27 cellular contexts compared by ENCODE assay signal in the genomic region with DNA sequence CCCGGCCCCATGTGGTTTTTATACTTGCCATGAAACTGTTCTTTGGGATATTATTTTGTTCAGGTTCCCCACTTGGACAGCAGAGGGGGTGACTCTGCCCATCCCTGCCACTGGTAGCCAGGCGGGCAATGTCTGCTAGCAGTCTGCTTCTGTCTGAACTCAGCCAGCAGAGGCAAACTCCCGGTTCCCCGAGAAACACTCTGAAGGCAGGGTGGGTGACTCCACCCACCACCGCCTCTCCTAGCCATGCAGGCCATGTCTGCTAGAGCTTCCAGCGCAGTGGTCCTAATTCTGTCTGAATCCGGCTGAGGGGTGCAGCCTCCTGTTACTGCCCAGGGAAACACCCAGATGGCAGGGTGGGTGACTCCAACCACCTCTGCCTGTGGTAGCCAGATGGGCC.
"Had no signal": no experiment of that assay in that cellular context is flagged by ENCODE, and none has a peak within 500 bp of the region (broad histone marks: within the 10 kb centered on the region; RNA-seq: fewer than 3 reads in every experiment).

No MANE protein-coding gene starts in this region.

- H3K79me2 ChIP-seq: hepatocyte, parathyroid adenoma had no signal

- H3K27ac Mint-ChIP-seq: activated naive CD4-positive, alpha-beta T cell treated with anti-CD3 and anti-CD28 coated beads, Interleukin-2, amount 10 ng/mL, durations not matched to agents 7 days and 5 days; mesothelial cell of epicardium; nephron progenitor cell had no signal

- H3K4me1 Mint-ChIP-seq: mesothelial cell of epicardium had no signal

- H3K27me3 Mint-ChIP-seq: activated naive CD4-positive, alpha-beta T cell treated with anti-CD3 and anti-CD28 coated beads, Interleukin-2, amount 10 ng/mL, durations not matched to agents 7 days and 5 days; naive B cell; stimulated activated naive CD8-positive, alpha-beta T cell treated with anti-CD3 and anti-CD28 coated beads, Interleukin-15, amount 100 ng/mL, for 72 hours had no signal

- H3K36me3 Mint-ChIP-seq: mesothelial cell of epicardium had no signal

- H3K27ac ChIP-seq: brain microvascular endothelial cell, epithelial cell of prostate, esophagus squamous epithelium, hepatocyte, parathyroid adenoma, psoas muscle, sigmoid colon, thyroid gland, upper lobe of right lung had no signal

- H3K36me3 ChIP-seq: brain microvascular endothelial cell had no signal

- H3K4me3 ChIP-seq: esophagus squamous epithelium, hepatocyte, psoas muscle, sigmoid colon, thyroid gland, upper lobe of right lung had no signal

- H3K9me3 Mint-ChIP-seq: activated naive CD4-positive, alpha-beta T cell treated with anti-CD3 and anti-CD28 coated beads, Interleukin-2, amount 10 ng/mL, durations not matched to agents 7 days and 5 days; immature natural killer cell; mesothelial cell of epicardium; naive B cell; stimulated activated effector memory CD8-positive, alpha-beta T cell treated with anti-CD3 and anti-CD28 coated beads, Interleukin-12 subunit alpha, Interleukin-12 subunit beta, amount 100 ng/mL, for 72 hours; stimulated activated naive CD8-positive, alpha-beta T cell treated with anti-CD3 and anti-CD28 coated beads, Interleukin-15, amount 100 ng/mL, for 72 hours had no signal

- ATAC-seq: psoas muscle; stimulated activated effector memory CD8-positive, alpha-beta T cell treated with anti-CD3 and anti-CD28 coated beads, Interleukin-12 subunit alpha, Interleukin-12 subunit beta, amount 100 ng/mL, for 72 hours; upper lobe of right lung had no signal

- H3K4me3 Mint-ChIP-seq: activated naive CD4-positive, alpha-beta T cell treated with anti-CD3 and anti-CD28 coated beads, Interleukin-2, amount 10 ng/mL, durations not matched to agents 7 days and 5 days; immature natural killer cell; mesothelial cell of epicardium; naive B cell; nephron progenitor cell; stimulated activated effector memory CD8-positive, alpha-beta T cell treated with anti-CD3 and anti-CD28 coated beads, Interleukin-12 subunit alpha, Interleukin-12 subunit beta, amount 100 ng/mL, for 72 hours; stimulated activated naive CD8-positive, alpha-beta T cell treated with anti-CD3 and anti-CD28 coated beads, Interleukin-15, amount 100 ng/mL, for 72 hours had no signal

- H2AFZ ChIP-seq: hepatocyte, parathyroid adenoma had no signal

- H3K4me2 ChIP-seq: hepatocyte had no signal

- H3K4me1 ChIP-seq: parathyroid adenoma, psoas muscle, sigmoid colon, thyroid gland, upper lobe of right lung had no signal

- H3K27me3 ChIP-seq: brain microvascular endothelial cell, esophagus squamous epithelium, sigmoid colon, thyroid gland, upper lobe of right lung had no signal

- H3K9me3 ChIP-seq: esophagus squamous epithelium, psoas muscle, sigmoid colon, thyroid gland, upper lobe of right lung had no signal

- H3K9ac ChIP-seq: parathyroid adenoma had no signal

- DNase-seq: activated CD4-positive, alpha-beta T cell treated with anti-CD3 and anti-CD28 coated beads for 4 hours; activated CD4-positive, alpha-beta T cell treated with anti-CD3 and anti-CD28 coated beads, Interleukin-2, amount 50 U/mL, for 4 hours; activated CD8-positive, alpha-beta memory T cell treated with anti-CD3 and anti-CD28 coated beads for 24 hours; activated gamma-delta T cell; activated naive CD4-positive, alpha-beta T cell treated with anti-CD3 and anti-CD28 coated beads, Interleukin-2, amount 10 ng/mL, durations not matched to agents 7 days and 5 days; amniotic stem cell; brain microvascular endothelial cell; cortex of kidney; esophagus squamous epithelium; foreskin melanocyte; glutamatergic neuron; immature natural killer cell; naive B cell; nephron progenitor cell; nucleus accumbens; psoas muscle; sigmoid colon; small intestine; stimulated activated CD4-positive, alpha-beta T cell treated with anti-CD3 and anti-CD28 coated beads, Interleukin-4, amount 100 ng/mL, for 24 hours; stimulated activated naive CD8-positive, alpha-beta T cell treated with anti-CD3 and anti-CD28 coated beads, Interleukin-15, amount 100 ng/mL, for 72 hours; thyroid gland; upper lobe of right lung had no signal
